In the genomic region with DNA sequence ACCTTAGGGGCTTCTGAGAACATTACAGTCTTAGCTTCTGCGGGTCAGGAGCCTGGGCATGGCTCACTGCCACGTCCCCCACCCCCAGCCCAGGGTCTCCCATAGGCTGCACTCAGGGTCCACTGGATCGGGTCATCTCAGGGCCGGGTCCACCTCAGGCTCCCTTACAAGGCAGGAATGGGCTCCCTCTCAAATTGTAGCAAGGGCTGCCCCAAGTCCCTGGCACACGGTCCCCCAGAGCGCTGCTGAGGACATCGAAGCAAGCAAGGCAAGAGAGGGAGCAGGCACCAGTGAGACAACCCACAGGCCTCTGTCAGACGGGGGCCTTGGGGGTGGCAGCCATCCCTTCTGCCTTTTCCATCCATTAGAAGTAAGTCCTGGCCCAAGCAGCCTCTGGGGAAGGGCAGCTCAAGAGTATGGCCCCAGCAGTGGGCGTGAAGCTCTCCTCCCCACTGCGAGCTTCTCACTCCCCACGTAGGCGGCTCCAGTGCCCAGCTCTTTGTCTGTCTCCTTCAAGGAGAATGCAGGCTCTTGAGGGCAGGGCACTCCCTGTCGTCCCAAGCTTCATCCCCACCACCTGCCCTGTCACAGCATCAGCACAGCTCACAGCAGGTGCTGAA, we compare ENCODE assay signal across 19 cellular contexts. TPM values are rescaled to one million over a fixed set of nuclear protein-coding genes. Genes with fewer than 3 reads are reported as not detected.
"Had no signal": no experiment of that assay in that cellular context is flagged by ENCODE, and none has a peak within 500 bp of the region (broad histone marks: within the 10 kb centered on the region; RNA-seq: fewer than 3 reads in every experiment).

No MANE protein-coding gene starts in this region.

- H3K4me3 ChIP-seq: gastroesophageal sphincter, ovary, stomach, suprapubic skin, transverse colon, uterus had no signal

- H3K9me3 ChIP-seq: gastroesophageal sphincter, ovary, stomach, suprapubic skin, transverse colon, uterus had no signal

- ATAC-seq: activated CD8-positive, alpha-beta T cell treated with anti-CD3 and anti-CD28 coated beads, Interleukin-2, amount 10 ng/mL, durations not matched to agents 7 days and 5 days; gastroesophageal sphincter; naive thymus-derived CD4-positive, alpha-beta T cell; sciatic nerve; stimulated activated memory B cell treated with anti-CD40 and anti-IgM and Interleukin-4, amounts not matched to agents 10 μg/mL and 1 μg/mL and 100 μg/mL, for 72 hours had no signal

- H3K36me3 ChIP-seq: gastroesophageal sphincter, ovary, stomach, suprapubic skin, transverse colon, uterus, WERI-Rb-1 had no signal

- H3K4me1 ChIP-seq: gastroesophageal sphincter, stomach, suprapubic skin, transverse colon, uterus had no signal

- H3K27me3 ChIP-seq: ovary, transverse colon, uterus had no signal

- DNase-seq: activated CD4-positive, alpha-beta T cell treated with anti-CD3 and anti-CD28 coated beads for 1 hour; activated CD4-positive, alpha-beta T cell treated with anti-CD3 and anti-CD28 coated beads, Interleukin-2, amount 50 U/mL, for 1 hour; activated CD8-positive, alpha-beta T cell treated with anti-CD3 and anti-CD28 coated beads, Interleukin-2, amount 10 ng/mL, durations not matched to agents 7 days and 5 days; activated naive CD8-positive, alpha-beta T cell treated with anti-CD3 and anti-CD28 coated beads for 36 hours; amygdala; head of caudate nucleus; naive thymus-derived CD4-positive, alpha-beta T cell; small intestine; stimulated activated CD4-positive, alpha-beta T cell treated with anti-CD3 and anti-CD28 coated beads, Interleukin-15, amount 100 ng/mL, for 24 hours; stomach; transverse colon; uterus; WERI-Rb-1 had no signal

- H3K27ac ChIP-seq: epithelial cell of prostate, gastroesophageal sphincter, ovary, stomach, suprapubic skin, transverse colon, uterus, WERI-Rb-1 had no signal

RNA-seq across cellular contexts. Expression of a gene that starts 18.0 kb away (rescaled TPM):
- total RNA-seq: activated naive CD8-positive, alpha-beta T cell treated with anti-CD3 and anti-CD28 coated beads for 36 hours had no signal
- polyA plus RNA-seq: naive thymus-derived CD4-positive, alpha-beta T cell had no signal
